ENCODE assay signal across 8 cellular contexts in the genomic region with DNA sequence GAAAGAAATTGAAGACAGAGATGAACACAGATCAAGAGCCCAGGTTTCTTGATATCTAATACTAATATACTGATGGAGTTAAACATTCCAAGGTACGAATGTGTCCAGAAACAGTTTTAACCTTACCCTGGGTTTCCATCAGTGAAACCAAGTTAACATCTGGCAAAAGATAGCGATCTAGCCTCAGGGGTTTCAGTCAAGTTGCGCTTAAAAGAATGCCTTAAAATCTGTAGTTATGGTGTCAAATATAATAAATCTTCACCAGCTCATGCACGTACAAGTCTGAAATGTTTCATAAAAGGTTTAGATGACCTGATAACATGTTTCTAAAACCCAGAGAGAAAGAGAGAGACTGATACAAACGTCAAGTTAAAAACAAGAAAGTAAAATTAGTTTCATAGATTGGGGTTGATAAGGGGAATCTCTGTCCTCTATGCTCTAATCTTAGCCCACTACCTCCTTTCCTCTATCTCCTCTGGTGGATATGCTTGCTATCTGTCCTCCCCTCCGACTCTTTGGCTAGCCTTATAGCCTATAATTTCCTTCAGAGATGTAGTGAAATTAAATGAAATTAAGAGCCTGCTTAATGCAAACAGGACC. TPM values are rescaled to one million over a fixed set of nuclear protein-coding genes. Genes with fewer than 3 reads are reported as not detected.
DNase-seq lines count a peak whose midpoint lies in the region; ATAC-seq, FAIRE-seq and TF ChIP-seq lines count a peak whose summit lies in the region.

No MANE protein-coding gene starts in this region.

- H3K27me3 ChIP-seq in CD4-positive, alpha-beta memory T cell (ENCODE audit: insufficient read depth, low read length) = no peaks in the 10 kb centered on the region
- H3K27me3 ChIP-seq in duodenal mucosa (ENCODE audit: control insufficient read depth in 1 of 2, insufficient read depth in 2 of 2, low read length in 2 of 2) (no peaks in the 10 kb centered on the region), pancreas (no peaks in the 10 kb centered on the region)

- peak overlapping the region; percentile 74 to 96 for H3K9ac ChIP-seq in duodenal mucosa (ENCODE audit: low read depth in 1 of 2, low read length in 2 of 2)

- H3K4me3 Mint-ChIP-seq in CD4-positive, alpha-beta memory T cell = peak overlapping the region in 7 of 8 donors; percentile 82 to 90 (median 88)

- H4K20me1 ChIP-seq in OCI-LY7 (ENCODE audit: insufficient read depth, low read length) = no peaks in the 10 kb centered on the region

- H3K27ac ChIP-seq in CD4-positive, alpha-beta memory T cell (ENCODE audit: low read depth, low read length) = peak overlapping the region; percentile 95
- no peak overlapping the region for H3K27ac ChIP-seq in OCI-LY7 (ENCODE audit: low read depth, low read length, poor library complexity, severe bottlenecking)
- H3K27ac ChIP-seq in duodenal mucosa (ENCODE audit: low read depth, low read length) = peak overlapping the region; percentile 97
- H3K27ac ChIP-seq in pancreas = peak overlapping the region; percentile 98 to 99 (median 98)

- H3K4me3 ChIP-seq in CD4-positive, alpha-beta memory T cell (ENCODE audit: low read length in 2 of 2) = no peak overlapping the region
- H3K4me3 ChIP-seq in OCI-LY7 (ENCODE audit: low read depth, low read length, poor library complexity, severe bottlenecking) = peak overlapping the region; percentile 64
- peak overlapping the region in 1 of 2 donors; percentile 63 for H3K4me3 ChIP-seq in duodenal mucosa (ENCODE audit: low read depth in 1 of 2, low read length in 2 of 2)
- H3K4me3 ChIP-seq in pancreas = peak overlapping the region in 1 of 4 donors; percentile 40

- no peaks in the 10 kb centered on the region for H3K9me3 ChIP-seq in CD4-positive, alpha-beta memory T cell (ENCODE audit: control insufficient read depth in 1 of 2, low read length in 2 of 2)
- H3K9me3 ChIP-seq in OCI-LY7 (ENCODE audit: low read length) (no peaks in the 10 kb centered on the region), duodenal mucosa (ENCODE audit: control insufficient read depth in 1 of 2, low read length in 2 of 2) (no peaks in the 10 kb centered on the region), pancreas (no peaks in the 10 kb centered on the region)

- H3K4me2 ChIP-seq in OCI-LY7 (ENCODE audit: low read length) = peak overlapping the region; percentile 91; the same call in 1 of the 2 replicates

- TF ChIP-seq CTCF in OCI-LY7 (conservative IDR thresholded peaks at IDR 0.05; ENCODE audit: low read length) (no peak), pancreas (IDR thresholded peaks at IDR 0.05) (no peak)

- no TSS peak for BruUV-seq in OCI-LY7 (replicated peaks; lab: Mats Ljungman, UMichigan)

- no peaks in the 10 kb centered on the region for H3K36me3 ChIP-seq in CD4-positive, alpha-beta memory T cell (ENCODE audit: insufficient read depth, low read length)
- no peaks in the 10 kb centered on the region for H3K36me3 ChIP-seq in OCI-LY7 (ENCODE audit: insufficient read depth, low read length)
- H3K36me3 ChIP-seq in duodenal mucosa (ENCODE audit: control insufficient read depth in 1 of 2, insufficient read depth in 2 of 2, low read length in 2 of 2) = no peaks in the 10 kb centered on the region
- no peaks in the 10 kb centered on the region for H3K36me3 ChIP-seq in pancreas

- no peaks in the 10 kb centered on the region for H3K36me3 Mint-ChIP-seq in CD4-positive, alpha-beta memory T cell

- no peak for FAIRE-seq in pancreas (lab: Jason Lieb, UNC)

- no peaks in the 10 kb centered on the region for H3K9me3 Mint-ChIP-seq in CD4-positive, alpha-beta memory T cell

- H2AFZ ChIP-seq in OCI-LY7 (ENCODE audit: low read length) = peak overlapping the region; percentile 95; the same call in 1 of the 2 replicates

- no peaks in the 10 kb centered on the region for H3K27me3 Mint-ChIP-seq in CD4-positive, alpha-beta memory T cell

- CTCF ChIA-PET in CD4-positive, alpha-beta memory T cell (lab: Charles Lee; ENCODE audit: partially characterized antibody) = interaction anchor here (1.0 to 2.1 kb wide), 4 partner anchors 9 to 84 kb away, joined by 4 to 6 read pairs (median 4); partner anchors contain the start of gene TMED10
- CTCF ChIA-PET in OCI-LY7 (lab: Charles Lee; ENCODE audit: unreplicated experiment) = no interaction called here

- peak in 4 of 5 donors; percentile 16 to 33 (median 24) for DNase-seq in CD4-positive, alpha-beta memory T cell
- DNase-seq in OCI-LY7 (ENCODE audit: low spot score) = no peak
- no peak for DNase-seq in pancreas
- DNase-seq in AG08395 (ENCODE audit: low spot score) = no peak
- DNase-seq in NCI-H748 treated with DMSO at 0.1 percent for 48 hours (lab: John Stamatoyannopoulos, UW) = no peak
- no peak for DNase-seq in NCI-H82 (lab: John Stamatoyannopoulos, UW)

- no peaks in the 10 kb centered on the region for H3K9me2 ChIP-seq in OCI-LY7 (ENCODE audit: insufficient read depth, low read length)

- POLR2A ChIA-PET in CD4-positive, alpha-beta memory T cell (lab: Charles Lee; ENCODE audit: partially characterized antibody) = interaction anchor here (1.0 to 4.3 kb wide), 8 partner anchors 9 to 34 kb away, joined by 4 to 101 read pairs (median 17); partner anchors contain the start of gene FOS
- POLR2A ChIA-PET in OCI-LY7 (lab: Charles Lee) = no interaction called here

- no peak for ATAC-seq in pancreas
- ATAC-seq in HG02852 (IDR thresholded peaks at IDR 0.05; ENCODE audit: unreplicated experiment) = no peak

- H3K4me1 Mint-ChIP-seq in CD4-positive, alpha-beta memory T cell = peaks cover 21 to 35% (median 28%) of the 10 kb centered on the region in 4 donors

- peaks cover 23% of the 10 kb centered on the region for H3K4me1 ChIP-seq in CD4-positive, alpha-beta memory T cell (ENCODE audit: insufficient read depth, low read length)
- peaks cover 50% of the 10 kb centered on the region for H3K4me1 ChIP-seq in OCI-LY7 (ENCODE audit: insufficient read depth, low read length, poor library complexity, severe bottlenecking)
- H3K4me1 ChIP-seq in duodenal mucosa (ENCODE audit: control insufficient read depth in 1 of 2, insufficient read depth in 2 of 2, low read length in 2 of 2) = peaks cover 27 to 42% of the 10 kb centered on the region in 2 donors
- peaks cover 18 to 29% (median 25%) of the 10 kb centered on the region in 3 donors for H3K4me1 ChIP-seq in pancreas

- peak overlapping the region; percentile 98 to 100 (median 100) for H3K27ac Mint-ChIP-seq in CD4-positive, alpha-beta memory T cell

- intact Hi-C loops in CD4-positive, alpha-beta memory T cell (cut with micrococcal nuclease) = loop anchor here (1.0 kb wide), 6 partner anchors 11 to 133 kb away; partner anchors contain the start of genes FOS, NEK9 and TMED10
- intact Hi-C loops in OCI-LY7 (cut with micrococcal nuclease; ENCODE audit: unreplicated experiment) = no loop called here
- intact Hi-C loops in pancreas (cut with DNase I) = loop anchor here in 1 of 3 donors (10.0 kb wide), 1 partner anchor 105 kb away; no protein-coding TSS in a partner anchor

- H3K79me2 ChIP-seq in OCI-LY7 (ENCODE audit: insufficient read depth, low read depth, low read length) = no peaks in the 10 kb centered on the region

- 49 to 55% methylated on average over 6 of the region's 6 CpGs for WGBS in pancreas, 2 donors

RNA-seq across cellular contexts. Expression of gene FOS, which starts 18.6 kb away (rescaled TPM):
- 1 to 10 TPM; 4.1 to 4.3 TPM for total RNA-seq in CD4-positive, alpha-beta memory T cell
- 100 to 1,000 TPM; 162 to 519 TPM for polyA plus RNA-seq in CD4-positive, alpha-beta memory T cell
- 12.4 and 16.9 TPM in 2 replicates for total RNA-seq in OCI-LY7 (2014; rRNA removed; shearing (Covaris generic))
- 3.3 and 4.6 TPM in 2 replicates for total RNA-seq in OCI-LY7 (2022)
- 100 to 1,000 TPM in 2 of 6 donors, 10 to 100 TPM in 4; 56.4 to 209 (median 81.4) TPM for total RNA-seq in pancreas
- polyA plus RNA-seq in pancreas = 100 to 1,000 TPM; 103 to 303 TPM

Comparison
In these comparisons a context has a peak if more than half of its experiments do, and no peak if none do; other contexts are left out.
1. DNase-seq: peak in CD4-positive, alpha-beta memory T cell (4 of 5); none in OCI-LY7 (single experiment), pancreas (0 of 6), AG08395 (single experiment), NCI-H748 treated with DMSO at 0.1 percent for 48 hours (single experiment) and NCI-H82 (single experiment).